In genomic region chr18:63936932-63937393, GRCh38 we compare ENCODE assay signal across 10 cellular contexts. TPM values are rescaled to one million over a fixed set of nuclear protein-coding genes. Genes with fewer than 3 reads are reported as not detected.
DNase-seq lines count a peak whose midpoint lies in the region; ATAC-seq and TF ChIP-seq lines count a peak whose summit lies in the region.
"Had no signal": no experiment of that assay in that cellular context is flagged by ENCODE, and none has a peak within 500 bp of the region (broad histone marks: within the 10 kb centered on the region; RNA-seq: fewer than 3 reads in every experiment).

No MANE protein-coding gene starts in this region.

- no peak overlapping the region for H3K27ac Mint-ChIP-seq in progenitor cell of endocrine pancreas
- H3K27ac Mint-ChIP-seq in immature natural killer cell: no peak overlapping the region

- ATAC-seq in HG02678 (IDR thresholded peaks at IDR 0.05; ENCODE audit: unreplicated experiment) (peak; percentile 30), HG03354 (IDR thresholded peaks at IDR 0.05; ENCODE audit: poor library complexity, severe bottlenecking, unreplicated experiment) (no peak)

- H3K27me3 Mint-ChIP-seq in progenitor cell of endocrine pancreas (peaks cover 20% of the 10 kb centered on the region), immature natural killer cell (ENCODE audit: low read depth in 3 of 3) (peaks cover 0 to 6% (median 2%) of the 10 kb centered on the region in 3 donors)

- H3K4me1 Mint-ChIP-seq in progenitor cell of endocrine pancreas (ENCODE audit: low read depth) (no peaks in the 10 kb centered on the region), immature natural killer cell (peaks cover 4 to 6% of the 10 kb centered on the region in 2 donors)

- no peaks in the 10 kb centered on the region for H3K36me3 ChIP-seq in adipocyte (ENCODE audit: control insufficient read depth, insufficient read depth, low read length, severe bottlenecking)
- no peaks in the 10 kb centered on the region for H3K36me3 ChIP-seq in neuron (ENCODE audit: insufficient read depth, low read length)

- H3K27me3 ChIP-seq in adipocyte (replicated peaks; ENCODE audit: control insufficient read depth, insufficient read depth, low read length) (no peaks in the 10 kb centered on the region), neuron (ENCODE audit: insufficient read depth, low read length) (peaks cover 14% of the 10 kb centered on the region)

- H3K36me3 Mint-ChIP-seq in progenitor cell of endocrine pancreas (ENCODE audit: insufficient read depth): no peaks in the 10 kb centered on the region
- H3K36me3 Mint-ChIP-seq in immature natural killer cell: no peaks in the 10 kb centered on the region

- peak overlapping the region; percentile 66 for H3K9ac ChIP-seq in adipocyte (ENCODE audit: low read length)

- H3K9me3 Mint-ChIP-seq in progenitor cell of endocrine pancreas (ENCODE audit: low read depth) (no peaks in the 10 kb centered on the region), immature natural killer cell (no peaks in the 10 kb centered on the region)

- no peak for TF ChIP-seq CTCF in GM12865 (IDR thresholded peaks at IDR 0.05; ENCODE audit: insufficient read depth, low read depth, low read length, missing control alignments)
- TF ChIP-seq CTCF in progenitor cell of endocrine pancreas (IDR thresholded peaks at IDR 0.05; ENCODE audit: unreplicated experiment): no peak

- no peaks in the 10 kb centered on the region for H3K4me1 ChIP-seq in adipocyte (ENCODE audit: control insufficient read depth, insufficient read depth, low read length)
- H3K4me1 ChIP-seq in neuron (ENCODE audit: insufficient read depth, low read length): no peaks in the 10 kb centered on the region

- H3K4me3 ChIP-seq in GM12865 (ENCODE audit: low read depth, low read length): peak overlapping the region; percentile 82
- peak overlapping the region; percentile 82 for H3K4me3 ChIP-seq in adipocyte (ENCODE audit: low read length)
- no peak overlapping the region for H3K4me3 ChIP-seq in neuron (ENCODE audit: low read length)

- DNase-seq in GM12865 (ENCODE audit: low read depth): peak; percentile 63
- no peak for DNase-seq in adipocyte (ENCODE audit: low read depth)
- no peak for DNase-seq in progenitor cell of endocrine pancreas (ENCODE audit: low spot score, unreplicated experiment)
- DNase-seq in immature natural killer cell: no peak
- no peak for DNase-seq in effector CD4-positive, alpha-beta T cell
- DNase-seq: activated gamma-delta T cell treated with Interleukin-2 at 50 U/mL for 16 hours had no signal

- H3K9me3 ChIP-seq in adipocyte (ENCODE audit: control insufficient read depth, low read length): no peaks in the 10 kb centered on the region
- H3K9me3 ChIP-seq in neuron (ENCODE audit: low read length): no peaks in the 10 kb centered on the region

- H3K4me3 Mint-ChIP-seq in progenitor cell of endocrine pancreas (ENCODE audit: low read depth): no peak overlapping the region
- H3K4me3 Mint-ChIP-seq in immature natural killer cell: peak overlapping the region in 1 of 5 donors; percentile 84

- peak overlapping the region; percentile 59 for H2AFZ ChIP-seq in neuron (ENCODE audit: low read depth, low read length)

RNA-seq across cellular contexts. Expression of gene HMSD, which starts 12.1 kb away (rescaled TPM):
- 5.5 and 7.2 TPM in 2 replicates for total RNA-seq in progenitor cell of endocrine pancreas
- polyA plus RNA-seq in immature natural killer cell: not detected

RNA-seq across cellular contexts. Expression of gene SERPINB10, which starts 29.2 kb away (rescaled TPM):
- total RNA-seq in progenitor cell of endocrine pancreas: not detected in 2 replicates
- polyA plus RNA-seq in immature natural killer cell: not detected
- total RNA-seq: NCI-H460 had no signal

RNA-seq across cellular contexts. Expression of gene SERPINB8, which starts 32.9 kb away (rescaled TPM):
- 3.1 and 5.4 TPM in 2 replicates for total RNA-seq in progenitor cell of endocrine pancreas
- 10 to 100 TPM in 2 of 3 donors, 1 to 10 TPM in 1; 9.0 to 17.7 (median 10.3) TPM for polyA plus RNA-seq in immature natural killer cell

RNA-seq across cellular contexts. Expression of gene SERPINB2, which starts 49.5 kb away (rescaled TPM):
- not detected in 2 replicates for total RNA-seq in progenitor cell of endocrine pancreas
- polyA plus RNA-seq in immature natural killer cell: not detected
